ENCODE assay signal across 8 cellular contexts in genomic region chr2:10135296-10136089, GRCh38. TPM values are rescaled to one million over a fixed set of nuclear protein-coding genes. Genes with fewer than 3 reads are reported as not detected.
A peak's percentile ranks its signal among the peaks of the same experiment; 100 is the strongest.
DNase-seq lines count a peak whose midpoint lies in the region; ATAC-seq, FAIRE-seq and TF ChIP-seq lines count a peak whose summit lies in the region.
"Had no signal": no experiment of that assay in that cellular context is flagged by ENCODE, and none has a peak within 500 bp of the region (broad histone marks: within the 10 kb centered on the region; RNA-seq: fewer than 3 reads in every experiment).

No MANE protein-coding gene starts in this region.

- H3K4me3 ChIP-seq in Panc1 (ENCODE audit: low read depth in 2 of 2, low read length in 2 of 2): no peak overlapping the region
- no peak overlapping the region for H3K4me3 ChIP-seq in fibroblast of mammary gland (ENCODE audit: control insufficient read depth, low read depth, low read length)
- no peak overlapping the region for H3K4me3 ChIP-seq in neuronal stem cell (ENCODE audit: low read length in 2 of 2)
- H3K4me3 ChIP-seq in lower lobe of right lung: no peak overlapping the region
- H3K4me3 ChIP-seq: Peyer's patch had no signal

- H3K4me2 ChIP-seq in neuronal stem cell (ENCODE audit: insufficient read depth, low read length, poor library complexity, severe bottlenecking): no peak overlapping the region

- peaks cover 2% of the 10 kb centered on the region for H3K79me1 ChIP-seq in neuronal stem cell (ENCODE audit: low read depth, low read length)

- H3K27ac ChIP-seq in Panc1 (ENCODE audit: low read length): no peak overlapping the region
- no peak overlapping the region for H3K27ac ChIP-seq in neuronal stem cell (replicated peaks; ENCODE audit: low read length)
- no peak overlapping the region for H3K27ac ChIP-seq in lower lobe of right lung
- H3K27ac ChIP-seq: Peyer's patch had no signal

- H3K14ac ChIP-seq in neuronal stem cell (ENCODE audit: low read length): no peak overlapping the region

- DNase-seq in DMS153 (lab: John Stamatoyannopoulos, UW): peak; percentile 81
- no peak for DNase-seq in Panc1 (ENCODE audit: low read depth, low spot score)
- DNase-seq in fibroblast of mammary gland (ENCODE audit: low read depth): peak; percentile 85
- no peak for DNase-seq in neuronal stem cell (ENCODE audit: low spot score)
- DNase-seq in lower lobe of right lung: no peak
- DNase-seq in frontal cortex (ENCODE audit: low spot score in 2 of 2): no peak

- H3K27me3 ChIP-seq in Panc1 (ENCODE audit: control insufficient read depth, insufficient read depth, low read length): no peaks in the 10 kb centered on the region
- H3K27me3 ChIP-seq in neuronal stem cell (ENCODE audit: control insufficient read depth in 3 of 3, insufficient read depth in 3 of 3, low read depth in 1 of 3, low read length in 3 of 3): no peaks in the 10 kb centered on the region
- no peaks in the 10 kb centered on the region for H3K27me3 ChIP-seq in lower lobe of right lung (ENCODE audit: low read depth)
- H3K27me3 ChIP-seq: Peyer's patch had no signal

- no peak overlapping the region for H3K18ac ChIP-seq in neuronal stem cell (ENCODE audit: low read length)

- no peak overlapping the region for H2BK12ac ChIP-seq in neuronal stem cell (ENCODE audit: low read length)

- no CpG with 5 or more reads among the region's 9 CpGs for WGBS in neuronal stem cell (ENCODE audit: extremely low coverage in 2 of 2, insufficient read length in 2 of 2, insufficient replicate concordance in 1 of 2), 2 donors

- TF ChIP-seq CTCF in Panc1 (IDR thresholded peaks at IDR 0.05) (no peak), fibroblast of mammary gland (conservative IDR thresholded peaks at IDR 0.05; ENCODE audit: control insufficient read depth, insufficient read depth, low read depth, low read length) (no peak), lower lobe of right lung (IDR thresholded peaks at IDR 0.05) (no peak)

- H2BK15ac ChIP-seq in neuronal stem cell (ENCODE audit: low read length): no peak overlapping the region

- no peak overlapping the region for H4K91ac ChIP-seq in neuronal stem cell (ENCODE audit: low read depth, low read length, poor library complexity)

- ATAC-seq in GM18505 (IDR thresholded peaks at IDR 0.05; ENCODE audit: unreplicated experiment) (no peak), Panc1 (peak; percentile 43), lower lobe of right lung (no peak)

- 0 out of 2 replicates have a peak, but pooled peaks cover 3% of the 10 kb centered on the region for H3K36me3 ChIP-seq in Panc1 (ENCODE audit: control insufficient read depth, insufficient read depth, low read length)
- H3K36me3 ChIP-seq in neuronal stem cell (replicated peaks in 1 of 2; ENCODE audit: control insufficient read depth in 2 of 2, insufficient read depth in 2 of 2, low read length in 2 of 2): peaks cover 7 to 63% of the 10 kb centered on the region in 2 donors
- no peaks in the 10 kb centered on the region for H3K36me3 ChIP-seq in lower lobe of right lung
- H3K36me3 ChIP-seq: Peyer's patch had no signal

- H3K4me1 ChIP-seq in Panc1 (ENCODE audit: control insufficient read depth, insufficient read depth, low read length) (peaks cover 34% of the 10 kb centered on the region), neuronal stem cell (ENCODE audit: control insufficient read depth in 2 of 2, insufficient read depth in 1 of 2, low read depth in 1 of 2, low read length in 2 of 2) (peaks cover 0 to 2% of the 10 kb centered on the region in 2 donors), lower lobe of right lung (no peaks in the 10 kb centered on the region)
- H3K4me1 ChIP-seq: Peyer's patch had no signal

- H3K9ac ChIP-seq in neuronal stem cell (ENCODE audit: low read depth, low read length, poor library complexity): no peak overlapping the region

- H2AK5ac ChIP-seq in neuronal stem cell (ENCODE audit: low read depth, low read length): no peak overlapping the region

- no peak overlapping the region for H3K23ac ChIP-seq in neuronal stem cell (ENCODE audit: low read depth, low read length, poor library complexity)

- peak; percentile 16 for TF ChIP-seq POLR2A in GM18505 (IDR thresholded peaks at IDR 0.05; ENCODE audit: borderline replicate concordance, extremely low read depth, insufficient read depth, insufficient read length)

- intact Hi-C loops in Panc1 (cut with micrococcal nuclease; ENCODE audit: unreplicated experiment) (no loop called here), lower lobe of right lung (cut with DNase I) (no loop called here)

- TSS peak; percentile 44 for BruUV-seq in Panc1 (replicated peaks; lab: Mats Ljungman, UMichigan)

- H2AFZ ChIP-seq in neuronal stem cell (ENCODE audit: low read length): no peak overlapping the region

- H3K4ac ChIP-seq in neuronal stem cell (ENCODE audit: low read length): no peak overlapping the region

- CTCF ChIA-PET in Panc1 (lab: Charles Lee): interaction anchor here (0.7 kb wide), 2 partner anchors 22 to 172 kb away, joined by 3 to 5 read pairs; no protein-coding TSS in a partner anchor

- in situ Hi-C loops in Panc1 (cut with HindIII; ENCODE audit: low pct_unique_long_range_greater_than_20kb, low sequenced_read_pairs): no loop called here

- POLR2A ChIA-PET in Panc1 (lab: Charles Lee): no interaction called here

- FAIRE-seq in frontal cortex (lab: Jason Lieb, UNC): no peak

- no peak overlapping the region for H2BK120ac ChIP-seq in neuronal stem cell (ENCODE audit: low read depth, low read length)

- H4K8ac ChIP-seq in neuronal stem cell (ENCODE audit: low read depth, low read length): no peak overlapping the region

- no peak overlapping the region for H2BK5ac ChIP-seq in neuronal stem cell (ENCODE audit: low read length)

- no peaks in the 10 kb centered on the region for H3K9me3 ChIP-seq in Panc1 (ENCODE audit: control insufficient read depth, insufficient read depth, low read depth, low read length)
- no peaks in the 10 kb centered on the region for H3K9me3 ChIP-seq in neuronal stem cell (replicated peaks in 1 of 2; ENCODE audit: control insufficient read depth in 2 of 2, insufficient read depth in 1 of 2, low read depth in 1 of 2, low read length in 2 of 2)
- no peaks in the 10 kb centered on the region for H3K9me3 ChIP-seq in lower lobe of right lung
- H3K9me3 ChIP-seq: Peyer's patch had no signal

RNA-seq across cellular contexts. Expression of gene RRM2, which starts 13.0 kb away (rescaled TPM):
- 294 TPM for total RNA-seq in Panc1 (2021; ENCODE audit: unreplicated experiment)
- polyA plus RNA-seq in Panc1 (2012; ENCODE audit: insufficient read length): 119 TPM
- 66.4 TPM for polyA plus RNA-seq in neuronal stem cell (2013, experiment 1 of 2)
- polyA plus RNA-seq in neuronal stem cell (2013, experiment 2 of 2): 69.3 TPM
- total RNA-seq in lower lobe of right lung: 8.4 TPM
- total RNA-seq in frontal cortex: 4.1 TPM

RNA-seq across cellular contexts. Expression of gene CYS1, which starts 55.3 kb away (rescaled TPM):
- 20.4 TPM for total RNA-seq in Panc1 (2021; ENCODE audit: unreplicated experiment)
- 28.5 TPM for polyA plus RNA-seq in Panc1 (2012; ENCODE audit: insufficient read length)
- 0.26 TPM for polyA plus RNA-seq in neuronal stem cell (2013, experiment 1 of 2)
- polyA plus RNA-seq in neuronal stem cell (2013, experiment 2 of 2): 0.24 TPM
- total RNA-seq in lower lobe of right lung: 2.6 TPM
- 0.82 TPM for total RNA-seq in frontal cortex

Comparison
In these comparisons a context has a peak if more than half of its experiments do, and no peak if none do; other contexts are left out.
1. DNase-seq: peak in DMS153 (single experiment) and fibroblast of mammary gland (single experiment); none in Panc1 (single experiment), neuronal stem cell (single experiment), lower lobe of right lung (single experiment) and frontal cortex (0 of 2).
2. RNA of gene RRM2, which starts 13.0 kb away (total RNA-seq): 294 TPM in Panc1 (single experiment); 8.4 TPM in lower lobe of right lung (single experiment) and 4.1 TPM in frontal cortex (single experiment); every median in the first group is over 10 times any median in the second.